In the genomic region with DNA sequence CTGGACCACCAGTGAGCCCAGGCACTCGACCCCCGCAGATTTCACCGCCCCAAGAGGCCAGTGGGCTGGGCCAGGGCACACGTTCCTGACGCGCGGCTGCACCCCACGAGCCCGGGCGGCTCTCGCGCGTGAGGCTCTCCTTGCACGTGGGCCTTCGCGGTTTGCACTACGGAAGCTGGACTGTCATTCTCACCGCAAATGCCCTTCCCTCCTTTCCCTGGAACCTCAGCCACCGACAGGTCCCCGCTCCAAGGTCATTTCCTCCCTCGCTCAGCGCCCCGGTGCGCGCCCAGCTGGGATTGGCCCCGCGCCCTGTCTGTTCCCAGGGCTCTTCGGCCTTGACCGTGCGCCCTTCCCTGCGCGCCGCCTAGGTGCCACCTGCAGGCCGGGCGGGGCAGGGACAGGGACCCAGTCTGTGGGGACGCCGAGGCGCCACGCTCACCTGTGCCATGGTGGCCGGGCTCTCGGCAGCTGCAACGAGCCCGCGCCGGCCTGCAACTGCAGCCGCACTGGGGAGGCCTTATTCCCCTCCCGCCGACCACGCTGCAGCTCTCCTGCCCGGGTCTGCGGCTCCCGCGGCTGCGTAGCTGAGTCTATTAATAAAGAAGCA, we compare ENCODE assay signal across 1 cellular context.
A peak's percentile ranks its signal among the peaks of the same experiment; 100 is the strongest.
TF ChIP-seq lines count a peak whose summit lies in the region.

No MANE protein-coding gene starts in this region.

TF ChIP-seq in HepG2, 621 proteins besides CTCF, POLR2A, EP300 and RAD21 (continued from another document and continues in another):
- TF ChIP-seq NFAT5 (CRISPR knock-in tag; IDR thresholded peaks at IDR 0.05) (no peak; the same call in 1 of the 2 replicates), RXRA (CRISPR knock-in tag; IDR thresholded peaks at IDR 0.05) (peak; percentile 98), ATF4 (CRISPR knock-in tag; IDR thresholded peaks at IDR 0.05) (peak in 1 of 2 experiments; percentile 35; a peak in 1 of 4 replicates), SMARCE1 (IDR thresholded peaks at IDR 0.05; ENCODE audit: borderline replicate concordance) (no peak), NFYC (CRISPR knock-in tag; IDR thresholded peaks at IDR 0.05) (peak; percentile 86), KDM5B (CRISPR knock-in tag; IDR thresholded peaks at IDR 0.05; ENCODE audit: borderline replicate concordance) (peak; percentile 70; the same call in 1 of the 2 replicates), ZNF225 (CRISPR knock-in tag; IDR thresholded peaks at IDR 0.05) (peak; percentile 75), MIXL1 (CRISPR knock-in tag; IDR thresholded peaks at IDR 0.05) (peak; percentile 66), ZNF256 (CRISPR knock-in tag; conservative IDR thresholded peaks at IDR 0.05) (no peak), ZNF362 (CRISPR knock-in tag; IDR thresholded peaks at IDR 0.05; ENCODE audit: borderline replicate concordance) (peak; percentile 24; the same call in 1 of the 2 replicates), SP4 (CRISPR knock-in tag; IDR thresholded peaks at IDR 0.05) (peak; percentile 72), GMEB1 (CRISPR knock-in tag; IDR thresholded peaks at IDR 0.05; ENCODE audit: borderline replicate concordance) (peak; percentile 76), ASH2L (IDR thresholded peaks at IDR 0.05; ENCODE audit: insufficient read length, low read depth, low read length) (no peak), HNF1A (IDR thresholded peaks at IDR 0.05; ENCODE audit: low read depth) (no peak), HNF1A (CRISPR knock-in tag; IDR thresholded peaks at IDR 0.05; ENCODE audit: borderline replicate concordance) (peak; percentile 53; the same call in 1 of the 2 replicates), ZNF562 (CRISPR knock-in tag; IDR thresholded peaks at IDR 0.05; ENCODE audit: borderline replicate concordance) (peak; percentile 81; the same call in 1 of the 2 replicates), MTA1 (CRISPR knock-in tag; IDR thresholded peaks at IDR 0.05; ENCODE audit: borderline replicate concordance) (peak; percentile 90; the same call in 1 of the 2 replicates), ZNF33B (CRISPR knock-in tag; IDR thresholded peaks at IDR 0.05) (0 out of 2 replicates have a peak, but pooled peaks have one; percentile 37), CCAR2 (optimal IDR thresholded peaks at IDR 0.05; ENCODE audit: low read depth, low read length) (no peak), ZNF790 (CRISPR knock-in tag; IDR thresholded peaks at IDR 0.05; ENCODE audit: borderline replicate concordance) (peak; percentile 76; the same call in 1 of the 2 replicates), ZNF354B (CRISPR knock-in tag; IDR thresholded peaks at IDR 0.05) (peak; percentile 83; the same call in 1 of the 2 replicates), HNRNPH1 (optimal IDR thresholded peaks at IDR 0.05; ENCODE audit: low read depth, low read length) (no peak), MXI1 (IDR thresholded peaks at IDR 0.05; ENCODE audit: borderline replicate concordance, low read depth, low read length) (peak; percentile 79; the same call in 1 of the 3 replicates), PAX8 (CRISPR knock-in tag; IDR thresholded peaks at IDR 0.05; ENCODE audit: borderline replicate concordance) (no peak), DMAP1 (CRISPR knock-in tag; IDR thresholded peaks at IDR 0.05) (peak; percentile 51)
- TF ChIP-seq, protein P1, sequence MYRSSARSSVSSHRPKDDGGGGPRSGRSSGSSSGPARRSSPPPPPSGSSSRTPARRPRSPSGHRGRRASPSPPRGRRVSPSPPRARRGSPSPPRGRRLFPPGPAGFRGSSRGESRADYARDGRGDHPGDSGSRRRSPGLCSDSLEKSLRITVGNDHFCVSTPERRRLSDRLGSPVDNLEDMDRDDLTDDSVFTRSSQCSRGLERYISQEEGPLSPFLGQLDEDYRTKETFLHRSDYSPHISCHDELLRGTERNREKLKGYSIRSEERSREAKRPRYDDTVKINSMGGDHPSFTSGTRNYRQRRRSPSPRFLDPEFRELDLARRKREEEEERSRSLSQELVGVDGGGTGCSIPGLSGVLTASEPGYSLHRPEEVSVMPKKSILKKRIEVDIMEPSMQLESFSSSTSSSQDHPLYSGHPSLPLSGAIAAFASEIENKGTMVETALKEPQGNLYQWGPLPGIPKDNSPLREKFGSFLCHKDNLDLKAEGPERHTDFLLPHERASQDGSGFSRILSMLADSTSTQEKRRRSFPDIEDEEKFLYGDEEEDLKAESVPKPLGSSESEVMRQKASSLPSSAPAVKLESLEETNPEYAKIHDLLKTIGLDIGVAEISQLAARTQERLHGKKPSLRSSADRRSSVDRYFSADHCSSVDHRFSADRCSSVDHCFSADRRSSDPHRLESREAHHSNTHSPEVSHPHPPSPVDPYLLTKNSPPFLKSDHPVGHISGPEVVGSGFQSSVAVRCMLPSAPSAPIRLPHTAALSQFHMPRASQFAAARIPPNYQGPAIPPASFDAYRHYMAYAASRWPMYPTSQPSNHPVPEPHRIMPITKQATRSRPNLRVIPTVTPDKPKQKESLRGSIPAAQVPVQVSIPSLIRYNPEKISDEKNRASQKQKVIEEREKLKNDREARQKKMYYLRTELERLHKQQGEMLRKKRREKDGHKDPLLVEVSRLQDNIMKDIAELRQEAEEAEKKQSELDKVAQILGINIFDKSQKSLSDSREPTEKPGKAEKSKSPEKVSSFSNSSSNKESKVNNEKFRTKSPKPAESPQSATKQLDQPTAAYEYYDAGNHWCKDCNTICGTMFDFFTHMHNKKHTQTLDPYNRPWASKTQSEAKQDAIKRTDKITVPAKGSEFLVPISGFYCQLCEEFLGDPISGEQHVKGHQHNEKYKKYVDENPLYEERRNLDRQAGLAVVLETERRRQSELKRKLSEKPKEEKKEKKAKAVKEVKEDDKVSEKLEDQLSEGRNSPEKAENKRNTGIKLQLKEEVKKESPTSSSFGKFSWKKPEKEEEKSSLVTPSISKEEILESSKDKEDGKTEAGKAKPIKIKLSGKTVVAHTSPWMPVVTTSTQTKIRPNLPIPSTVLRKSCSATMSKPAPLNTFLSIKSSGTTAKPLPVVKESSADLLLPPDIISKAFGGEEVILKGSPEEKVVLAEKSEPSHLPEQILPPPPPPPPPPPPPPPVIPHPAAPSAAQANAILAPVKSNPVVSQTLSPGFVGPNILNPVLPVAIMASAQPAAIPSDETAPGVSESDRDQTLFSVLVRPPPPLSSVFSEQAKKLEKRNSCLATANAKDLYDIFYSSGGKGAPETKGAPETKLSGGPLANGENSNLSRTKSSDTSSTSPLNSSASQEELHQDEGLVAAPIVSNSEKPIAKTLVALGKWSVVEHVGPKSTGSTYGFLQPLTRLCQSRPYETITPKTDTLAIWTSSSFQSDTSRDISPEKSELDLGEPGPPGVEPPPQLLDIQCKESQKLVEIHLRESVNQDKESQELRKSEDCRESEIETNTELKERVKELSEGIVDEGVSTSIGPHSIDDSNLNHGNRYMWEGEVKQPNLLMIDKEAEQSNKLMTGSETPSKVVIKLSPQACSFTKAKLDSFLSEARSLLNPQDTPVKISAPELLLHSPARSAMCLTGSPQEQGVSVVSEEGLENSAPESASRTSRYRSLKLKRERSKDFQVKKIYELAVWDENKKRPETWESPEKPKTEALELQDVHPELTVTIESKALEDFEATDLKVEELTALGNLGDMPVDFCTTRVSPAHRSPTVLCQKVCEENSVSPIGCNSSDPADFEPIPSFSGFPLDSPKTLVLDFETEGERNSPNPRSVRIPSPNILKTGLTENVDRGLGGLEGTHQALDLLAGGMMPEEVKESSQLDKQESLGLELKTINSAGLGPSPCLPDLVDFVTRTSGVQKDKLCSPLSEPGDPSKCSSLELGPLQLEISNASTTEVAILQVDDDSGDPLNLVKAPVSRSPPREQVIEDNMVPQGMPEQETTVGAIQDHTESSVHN (CRISPR knock-in tag; IDR thresholded peaks at IDR 0.05): peak; percentile 77; the same call in 1 of the 2 replicates
- TF ChIP-seq, protein P2, sequence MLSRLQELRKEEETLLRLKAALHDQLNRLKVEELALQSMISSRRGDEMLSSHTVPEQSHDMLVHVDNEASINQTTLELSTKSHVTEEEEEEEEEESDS (CRISPR knock-in tag; IDR thresholded peaks at IDR 0.05; ENCODE audit: borderline replicate concordance): no peak
- TF ChIP-seq, protein P3, sequence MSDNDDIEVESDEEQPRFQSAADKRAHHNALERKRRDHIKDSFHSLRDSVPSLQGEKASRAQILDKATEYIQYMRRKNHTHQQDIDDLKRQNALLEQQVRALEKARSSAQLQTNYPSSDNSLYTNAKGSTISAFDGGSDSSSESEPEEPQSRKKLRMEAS (IDR thresholded peaks at IDR 0.05): peak; percentile 90
